In the genomic region with DNA sequence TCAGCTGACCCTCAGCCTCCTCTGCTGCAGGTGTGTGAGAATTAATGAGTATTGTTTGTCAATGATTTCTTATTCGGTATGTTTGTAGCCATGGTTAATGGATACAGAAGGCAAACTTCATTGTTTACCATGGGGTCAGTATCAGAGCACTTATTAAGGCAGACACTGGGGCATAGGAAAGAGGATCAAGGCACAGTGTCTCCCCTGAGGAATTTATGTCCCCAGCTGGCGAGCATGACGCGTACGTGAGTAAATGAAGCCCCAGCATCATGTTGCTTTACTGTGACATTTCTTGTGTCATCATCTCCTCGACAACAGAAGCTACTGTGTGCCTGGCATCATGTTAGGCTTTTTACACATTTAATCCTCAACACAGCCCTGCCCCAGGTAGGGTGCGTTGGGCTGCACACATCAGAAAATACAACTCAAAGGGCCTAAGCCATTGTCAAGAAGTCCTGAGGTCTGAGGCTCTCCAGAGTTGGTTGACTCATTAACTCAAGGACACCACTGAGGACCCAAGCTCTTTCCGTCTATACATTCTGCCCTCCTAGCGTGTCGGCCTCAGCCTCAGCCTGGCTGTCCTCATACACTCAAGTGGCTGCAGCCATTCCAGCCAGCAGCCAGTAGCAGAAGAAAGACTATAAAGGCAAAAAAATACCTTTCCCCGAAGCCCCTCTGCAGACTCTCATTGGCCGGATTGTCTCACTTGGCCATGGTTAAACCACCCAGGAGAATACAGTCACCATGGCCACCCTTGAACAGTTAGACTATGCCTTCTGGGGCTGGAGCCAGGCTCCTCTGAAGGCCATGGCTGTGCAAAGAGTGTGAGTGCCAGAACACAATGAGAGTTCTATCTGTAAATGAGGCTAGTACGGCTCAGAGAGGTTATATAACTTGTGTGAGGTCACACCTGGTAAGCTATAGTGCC, we compare ENCODE assay signal across 1 cellular context.
TF ChIP-seq lines count a peak whose summit lies in the region.

No MANE protein-coding gene starts in this region.

TF ChIP-seq in HepG2, 621 proteins besides CTCF, POLR2A, EP300 and RAD21 (continued from another document and continues in another):
- TF ChIP-seq, protein P1, sequence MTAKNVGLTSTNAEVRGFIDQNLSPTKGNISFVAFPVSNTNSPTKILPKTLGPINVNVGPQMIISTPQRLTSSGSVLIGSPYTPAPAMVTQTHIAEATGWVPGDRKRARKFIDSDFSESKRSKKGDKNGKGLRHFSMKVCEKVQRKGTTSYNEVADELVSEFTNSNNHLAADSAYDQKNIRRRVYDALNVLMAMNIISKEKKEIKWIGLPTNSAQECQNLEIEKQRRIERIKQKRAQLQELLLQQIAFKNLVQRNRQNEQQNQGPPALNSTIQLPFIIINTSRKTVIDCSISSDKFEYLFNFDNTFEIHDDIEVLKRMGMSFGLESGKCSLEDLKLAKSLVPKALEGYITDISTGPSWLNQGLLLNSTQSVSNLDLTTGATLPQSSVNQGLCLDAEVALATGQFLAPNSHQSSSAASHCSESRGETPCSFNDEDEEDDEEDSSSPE (CRISPR knock-in tag; IDR thresholded peaks at IDR 0.05), result no peak
- TF ChIP-seq, protein P2, sequence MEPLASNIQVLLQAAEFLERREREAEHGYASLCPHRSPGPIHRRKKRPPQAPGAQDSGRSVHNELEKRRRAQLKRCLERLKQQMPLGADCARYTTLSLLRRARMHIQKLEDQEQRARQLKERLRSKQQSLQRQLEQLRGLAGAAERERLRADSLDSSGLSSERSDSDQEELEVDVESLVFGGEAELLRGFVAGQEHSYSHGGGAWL (CRISPR knock-in tag; IDR thresholded peaks at IDR 0.05), result no peak
- no peak for TF ChIP-seq U2AF2 (IDR thresholded peaks at IDR 0.05; ENCODE audit: low read depth, low read length)
- TF ChIP-seq, protein P3, sequence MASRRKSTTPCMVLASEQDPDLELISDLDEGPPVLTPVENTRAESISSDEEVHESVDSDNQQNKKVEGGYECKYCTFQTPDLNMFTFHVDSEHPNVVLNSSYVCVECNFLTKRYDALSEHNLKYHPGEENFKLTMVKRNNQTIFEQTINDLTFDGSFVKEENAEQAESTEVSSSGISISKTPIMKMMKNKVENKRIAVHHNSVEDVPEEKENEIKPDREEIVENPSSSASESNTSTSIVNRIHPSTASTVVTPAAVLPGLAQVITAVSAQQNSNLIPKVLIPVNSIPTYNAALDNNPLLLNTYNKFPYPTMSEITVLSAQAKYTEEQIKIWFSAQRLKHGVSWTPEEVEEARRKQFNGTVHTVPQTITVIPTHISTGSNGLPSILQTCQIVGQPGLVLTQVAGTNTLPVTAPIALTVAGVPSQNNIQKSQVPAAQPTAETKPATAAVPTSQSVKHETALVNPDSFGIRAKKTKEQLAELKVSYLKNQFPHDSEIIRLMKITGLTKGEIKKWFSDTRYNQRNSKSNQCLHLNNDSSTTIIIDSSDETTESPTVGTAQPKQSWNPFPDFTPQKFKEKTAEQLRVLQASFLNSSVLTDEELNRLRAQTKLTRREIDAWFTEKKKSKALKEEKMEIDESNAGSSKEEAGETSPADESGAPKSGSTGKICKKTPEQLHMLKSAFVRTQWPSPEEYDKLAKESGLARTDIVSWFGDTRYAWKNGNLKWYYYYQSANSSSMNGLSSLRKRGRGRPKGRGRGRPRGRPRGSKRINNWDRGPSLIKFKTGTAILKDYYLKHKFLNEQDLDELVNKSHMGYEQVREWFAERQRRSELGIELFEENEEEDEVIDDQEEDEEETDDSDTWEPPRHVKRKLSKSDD (CRISPR knock-in tag; IDR thresholded peaks at IDR 0.05; ENCODE audit: low read depth), result no peak
- TF ChIP-seq CEBPB (IDR thresholded peaks at IDR 0.05; ENCODE audit: borderline replicate concordance, low read depth, low read length), result no peak
- no peak for TF ChIP-seq ZNF550 (CRISPR knock-in tag; IDR thresholded peaks at IDR 0.05; ENCODE audit: borderline replicate concordance)
- peak; percentile 87 for TF ChIP-seq ZNF430 (CRISPR knock-in tag; IDR thresholded peaks at IDR 0.05)
- no peak for TF ChIP-seq SNRNP70 (IDR thresholded peaks at IDR 0.05; ENCODE audit: low read depth, low read length)
- no peak for TF ChIP-seq HOXA5 (CRISPR knock-in tag; IDR thresholded peaks at IDR 0.05)
- TF ChIP-seq ZNF713 (CRISPR knock-in tag; IDR thresholded peaks at IDR 0.05), result no peak
- TF ChIP-seq MTA3 (CRISPR knock-in tag; IDR thresholded peaks at IDR 0.05), result no peak
- no peak for TF ChIP-seq NR1H2 (CRISPR knock-in tag; IDR thresholded peaks at IDR 0.05; ENCODE audit: borderline replicate concordance, low read depth)
- TF ChIP-seq, protein P4, sequence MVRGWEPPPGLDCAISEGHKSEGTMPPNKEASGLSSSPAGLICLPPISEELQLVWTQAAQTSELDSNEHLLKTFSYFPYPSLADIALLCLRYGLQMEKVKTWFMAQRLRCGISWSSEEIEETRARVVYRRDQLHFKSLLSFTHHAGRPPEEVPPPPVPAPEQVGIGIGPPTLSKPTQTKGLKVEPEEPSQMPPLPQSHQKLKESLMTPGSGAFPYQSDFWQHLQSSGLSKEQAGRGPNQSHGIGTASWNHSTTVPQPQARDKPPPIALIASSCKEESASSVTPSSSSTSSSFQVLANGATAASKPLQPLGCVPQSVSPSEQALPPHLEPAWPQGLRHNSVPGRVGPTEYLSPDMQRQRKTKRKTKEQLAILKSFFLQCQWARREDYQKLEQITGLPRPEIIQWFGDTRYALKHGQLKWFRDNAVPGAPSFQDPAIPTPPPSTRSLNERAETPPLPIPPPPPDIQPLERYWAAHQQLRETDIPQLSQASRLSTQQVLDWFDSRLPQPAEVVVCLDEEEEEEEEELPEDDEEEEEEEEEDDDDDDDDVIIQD (CRISPR knock-in tag; IDR thresholded peaks at IDR 0.05; ENCODE audit: low read depth), result no peak
- TF ChIP-seq, protein P5, sequence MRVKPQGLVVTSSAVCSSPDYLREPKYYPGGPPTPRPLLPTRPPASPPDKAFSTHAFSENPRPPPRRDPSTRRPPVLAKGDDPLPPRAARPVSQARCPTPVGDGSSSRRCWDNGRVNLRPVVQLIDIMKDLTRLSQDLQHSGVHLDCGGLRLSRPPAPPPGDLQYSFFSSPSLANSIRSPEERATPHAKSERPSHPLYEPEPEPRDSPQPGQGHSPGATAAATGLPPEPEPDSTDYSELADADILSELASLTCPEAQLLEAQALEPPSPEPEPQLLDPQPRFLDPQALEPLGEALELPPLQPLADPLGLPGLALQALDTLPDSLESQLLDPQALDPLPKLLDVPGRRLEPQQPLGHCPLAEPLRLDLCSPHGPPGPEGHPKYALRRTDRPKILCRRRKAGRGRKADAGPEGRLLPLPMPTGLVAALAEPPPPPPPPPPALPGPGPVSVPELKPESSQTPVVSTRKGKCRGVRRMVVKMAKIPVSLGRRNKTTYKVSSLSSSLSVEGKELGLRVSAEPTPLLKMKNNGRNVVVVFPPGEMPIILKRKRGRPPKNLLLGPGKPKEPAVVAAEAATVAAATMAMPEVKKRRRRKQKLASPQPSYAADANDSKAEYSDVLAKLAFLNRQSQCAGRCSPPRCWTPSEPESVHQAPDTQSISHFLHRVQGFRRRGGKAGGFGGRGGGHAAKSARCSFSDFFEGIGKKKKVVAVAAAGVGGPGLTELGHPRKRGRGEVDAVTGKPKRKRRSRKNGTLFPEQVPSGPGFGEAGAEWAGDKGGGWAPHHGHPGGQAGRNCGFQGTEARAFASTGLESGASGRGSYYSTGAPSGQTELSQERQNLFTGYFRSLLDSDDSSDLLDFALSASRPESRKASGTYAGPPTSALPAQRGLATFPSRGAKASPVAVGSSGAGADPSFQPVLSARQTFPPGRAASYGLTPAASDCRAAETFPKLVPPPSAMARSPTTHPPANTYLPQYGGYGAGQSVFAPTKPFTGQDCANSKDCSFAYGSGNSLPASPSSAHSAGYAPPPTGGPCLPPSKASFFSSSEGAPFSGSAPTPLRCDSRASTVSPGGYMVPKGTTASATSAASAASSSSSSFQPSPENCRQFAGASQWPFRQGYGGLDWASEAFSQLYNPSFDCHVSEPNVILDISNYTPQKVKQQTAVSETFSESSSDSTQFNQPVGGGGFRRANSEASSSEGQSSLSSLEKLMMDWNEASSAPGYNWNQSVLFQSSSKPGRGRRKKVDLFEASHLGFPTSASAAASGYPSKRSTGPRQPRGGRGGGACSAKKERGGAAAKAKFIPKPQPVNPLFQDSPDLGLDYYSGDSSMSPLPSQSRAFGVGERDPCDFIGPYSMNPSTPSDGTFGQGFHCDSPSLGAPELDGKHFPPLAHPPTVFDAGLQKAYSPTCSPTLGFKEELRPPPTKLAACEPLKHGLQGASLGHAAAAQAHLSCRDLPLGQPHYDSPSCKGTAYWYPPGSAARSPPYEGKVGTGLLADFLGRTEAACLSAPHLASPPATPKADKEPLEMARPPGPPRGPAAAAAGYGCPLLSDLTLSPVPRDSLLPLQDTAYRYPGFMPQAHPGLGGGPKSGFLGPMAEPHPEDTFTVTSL (CRISPR knock-in tag; IDR thresholded peaks at IDR 0.05; ENCODE audit: borderline replicate concordance), result no peak
- no peak for TF ChIP-seq PHF20 (CRISPR knock-in tag; IDR thresholded peaks at IDR 0.05)
- TF ChIP-seq ATF1 (CRISPR knock-in tag; IDR thresholded peaks at IDR 0.05), result no peak; the same call in 1 of the 2 replicates
- TF ChIP-seq PTBP1 (IDR thresholded peaks at IDR 0.05; ENCODE audit: low read depth, low read length, poor library complexity, severe bottlenecking), result no peak
- no peak for TF ChIP-seq PAWR (CRISPR knock-in tag; IDR thresholded peaks at IDR 0.05; ENCODE audit: borderline replicate concordance)
- TF ChIP-seq, protein P6, sequence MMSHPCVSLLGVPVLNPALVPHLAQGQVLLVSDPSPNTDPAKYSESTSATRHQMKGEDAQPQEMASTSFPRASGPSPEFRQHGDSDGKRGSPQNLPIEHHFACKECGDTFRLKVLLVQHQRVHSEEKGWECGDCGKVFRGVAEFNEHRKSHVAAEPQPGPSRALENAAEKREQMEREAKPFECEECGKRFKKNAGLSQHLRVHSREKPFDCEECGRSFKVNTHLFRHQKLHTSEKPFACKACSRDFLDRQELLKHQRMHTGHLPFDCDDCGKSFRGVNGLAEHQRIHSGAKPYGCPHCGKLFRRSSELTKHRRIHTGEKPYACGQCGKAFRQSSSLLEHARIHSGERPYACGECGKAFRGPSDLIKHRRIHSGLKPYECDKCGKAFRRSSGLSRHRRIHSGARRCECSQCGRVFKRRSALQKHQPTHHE (CRISPR knock-in tag; IDR thresholded peaks at IDR 0.05; ENCODE audit: borderline replicate concordance), result no peak
- TF ChIP-seq KLF16 (CRISPR knock-in tag; IDR thresholded peaks at IDR 0.05), result no peak
- TF ChIP-seq ZNF850 (CRISPR knock-in tag; conservative IDR thresholded peaks at IDR 0.05), result no peak
- TF ChIP-seq KDM4B (CRISPR knock-in tag; IDR thresholded peaks at IDR 0.05), result no peak
- no peak for TF ChIP-seq ZNF354B (CRISPR knock-in tag; IDR thresholded peaks at IDR 0.05)
- no peak for TF ChIP-seq CBX2 (IDR thresholded peaks at IDR 0.05; ENCODE audit: low read depth, low read length)
- no peak for TF ChIP-seq CBX2 (CRISPR knock-in tag; IDR thresholded peaks at IDR 0.05; ENCODE audit: low read depth)
- no peak for TF ChIP-seq ZNF781 (CRISPR knock-in tag; IDR thresholded peaks at IDR 0.05; ENCODE audit: borderline replicate concordance, not compliant biosample characterization)
- TF ChIP-seq, protein P7, sequence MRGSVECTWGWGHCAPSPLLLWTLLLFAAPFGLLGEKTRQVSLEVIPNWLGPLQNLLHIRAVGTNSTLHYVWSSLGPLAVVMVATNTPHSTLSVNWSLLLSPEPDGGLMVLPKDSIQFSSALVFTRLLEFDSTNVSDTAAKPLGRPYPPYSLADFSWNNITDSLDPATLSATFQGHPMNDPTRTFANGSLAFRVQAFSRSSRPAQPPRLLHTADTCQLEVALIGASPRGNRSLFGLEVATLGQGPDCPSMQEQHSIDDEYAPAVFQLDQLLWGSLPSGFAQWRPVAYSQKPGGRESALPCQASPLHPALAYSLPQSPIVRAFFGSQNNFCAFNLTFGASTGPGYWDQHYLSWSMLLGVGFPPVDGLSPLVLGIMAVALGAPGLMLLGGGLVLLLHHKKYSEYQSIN (CRISPR knock-in tag; IDR thresholded peaks at IDR 0.05; ENCODE audit: borderline replicate concordance), result no peak
- no peak for TF ChIP-seq BORCS8-MEF2B (CRISPR knock-in tag; IDR thresholded peaks at IDR 0.05)
- TF ChIP-seq LCORL (IDR thresholded peaks at IDR 0.05), result no peak
- TF ChIP-seq LCORL (CRISPR knock-in tag; IDR thresholded peaks at IDR 0.05), result 0 out of 2 replicates have a peak, but pooled peaks have one; percentile 9
- no peak for TF ChIP-seq PAF1 (CRISPR knock-in tag; IDR thresholded peaks at IDR 0.05)
- TF ChIP-seq ISL2 (CRISPR knock-in tag; IDR thresholded peaks at IDR 0.05), result no peak
- no peak for TF ChIP-seq MTA1 (CRISPR knock-in tag; IDR thresholded peaks at IDR 0.05; ENCODE audit: borderline replicate concordance)
- no peak for TF ChIP-seq ZNF879 (CRISPR knock-in tag; IDR thresholded peaks at IDR 0.05)
- TF ChIP-seq TCF12 (IDR thresholded peaks at IDR 0.05), result no peak
- no peak for TF ChIP-seq TCF12 (CRISPR knock-in tag; IDR thresholded peaks at IDR 0.05)
- no peak for TF ChIP-seq ZNF773 (CRISPR knock-in tag; IDR thresholded peaks at IDR 0.05; ENCODE audit: borderline replicate concordance)
- TF ChIP-seq YEATS4 (CRISPR knock-in tag; IDR thresholded peaks at IDR 0.05; ENCODE audit: borderline replicate concordance), result no peak
- no peak for TF ChIP-seq ZKSCAN1 (IDR thresholded peaks at IDR 0.05; ENCODE audit: low read length)
- TF ChIP-seq ADNP (CRISPR knock-in tag; IDR thresholded peaks at IDR 0.05), result no peak
- no peak for TF ChIP-seq MBNL3 (CRISPR knock-in tag; conservative IDR thresholded peaks at IDR 0.05)
- no peak for TF ChIP-seq ZNF775 (CRISPR knock-in tag; IDR thresholded peaks at IDR 0.05; ENCODE audit: borderline replicate concordance)
- TF ChIP-seq, protein P8, sequence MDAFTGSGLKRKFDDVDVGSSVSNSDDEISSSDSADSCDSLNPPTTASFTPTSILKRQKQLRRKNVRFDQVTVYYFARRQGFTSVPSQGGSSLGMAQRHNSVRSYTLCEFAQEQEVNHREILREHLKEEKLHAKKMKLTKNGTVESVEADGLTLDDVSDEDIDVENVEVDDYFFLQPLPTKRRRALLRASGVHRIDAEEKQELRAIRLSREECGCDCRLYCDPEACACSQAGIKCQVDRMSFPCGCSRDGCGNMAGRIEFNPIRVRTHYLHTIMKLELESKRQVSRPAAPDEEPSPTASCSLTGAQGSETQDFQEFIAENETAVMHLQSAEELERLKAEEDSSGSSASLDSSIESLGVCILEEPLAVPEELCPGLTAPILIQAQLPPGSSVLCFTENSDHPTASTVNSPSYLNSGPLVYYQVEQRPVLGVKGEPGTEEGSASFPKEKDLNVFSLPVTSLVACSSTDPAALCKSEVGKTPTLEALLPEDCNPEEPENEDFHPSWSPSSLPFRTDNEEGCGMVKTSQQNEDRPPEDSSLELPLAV (CRISPR knock-in tag; conservative IDR thresholded peaks at IDR 0.05; ENCODE audit: low read depth), result no peak
- TF ChIP-seq ZFP36L2 (CRISPR knock-in tag; IDR thresholded peaks at IDR 0.05), result no peak
- TF ChIP-seq HNRNPLL (IDR thresholded peaks at IDR 0.05; ENCODE audit: low read depth, low read length, poor library complexity, severe bottlenecking), result no peak
